Comparison of ENCODE assay signal across 8 cellular contexts in the genomic region with DNA sequence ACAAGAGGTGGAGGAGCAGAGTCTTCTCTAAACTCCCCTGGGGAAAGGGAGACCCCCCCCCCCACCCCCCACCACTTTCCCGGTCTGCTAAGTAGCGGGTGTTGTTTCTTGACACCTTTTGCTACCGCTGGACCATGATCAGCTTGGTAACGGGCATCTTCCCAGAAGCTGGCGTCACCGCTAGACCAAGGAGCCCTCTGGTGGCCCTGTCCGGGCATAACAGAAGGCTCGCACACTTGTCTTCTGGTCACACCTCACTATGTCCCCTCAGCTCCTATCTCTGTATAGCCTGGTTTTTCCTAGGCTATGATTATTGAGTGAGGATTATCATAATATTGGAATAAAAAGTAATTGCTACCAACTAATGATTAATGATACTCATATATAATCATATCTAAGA. TPM values are rescaled to one million over a fixed set of nuclear protein-coding genes. Genes with fewer than 3 reads are reported as not detected.
DNase-seq lines count a peak whose midpoint lies in the region; ATAC-seq, FAIRE-seq and TF ChIP-seq lines count a peak whose summit lies in the region.
"Not testable (repeated sequence)": the region's sequence is repeated elsewhere in the genome, so short reads cannot be mapped to it uniquely, and the experiment has no call there.

No MANE protein-coding gene starts in this region.

- not testable (repeated sequence) for H3K27me3 ChIP-seq in hepatocyte, pancreas

- 36% methylated on average over 7 of the region's 8 CpGs for WGBS in hepatocyte (ENCODE audit: low lambda C conversion rate, missing lambda C conversion rate)
- WGBS in pancreas, 2 donors, result 3 to 11% methylated on average over 8 of the region's 8 CpGs

- not testable (repeated sequence) for H3K27ac Mint-ChIP-seq in T-cell

- not testable (repeated sequence) for FAIRE-seq in pancreas (lab: Jason Lieb, UNC)

- H3K4me1 Mint-ChIP-seq in T-cell, result peaks cover 0 to 10% (median 0%) of the 10 kb centered on the region in 3 donors

- intact Hi-C loops in pancreas (cut with DNase I), result not testable (repeated sequence)

- not testable (repeated sequence) for H3K36me3 Mint-ChIP-seq in T-cell

- not testable (repeated sequence) for H3K27ac ChIP-seq in 22Rv1; HEK293 (ENCODE audit: extremely low read depth, low read depth, low read length); hepatocyte; pancreas

- ATAC-seq in T-cell (replicated peaks in 1 of 4); pancreas: not testable (repeated sequence)

- not testable (repeated sequence) for H3K4me1 ChIP-seq in HEK293 (ENCODE audit: control insufficient read depth, insufficient read depth, low read length); hepatocyte (ENCODE audit: insufficient read depth); pancreas

- POLR2A ChIA-PET in HEK293 (lab: Yijun Ruan, JAX); T-cell (lab: Charles Lee): not testable (repeated sequence)

- H3K4me3 Mint-ChIP-seq in T-cell, result not testable (repeated sequence)

- H3K79me2 ChIP-seq in hepatocyte, result not testable (repeated sequence)

- not testable (repeated sequence) for H2AFZ ChIP-seq in hepatocyte

- H3K4me2 ChIP-seq in hepatocyte, result not testable (repeated sequence)

- H3K36me3 ChIP-seq in HEK293 (ENCODE audit: control insufficient read depth in 2 of 2, insufficient read depth in 1 of 2, low read length in 2 of 2); hepatocyte (replicated peaks; ENCODE audit: insufficient read depth, low read depth); pancreas: not testable (repeated sequence)

- TF ChIP-seq CTCF in 22Rv1 (IDR thresholded peaks at IDR 0.05) (peak; percentile 55), hepatocyte (IDR thresholded peaks at IDR 0.05; ENCODE audit: poor library complexity) (peak; percentile 13), pancreas (IDR thresholded peaks at IDR 0.05) (peak in 3 of 4 donors; percentile 15 to 27 (median 16))
- not testable (repeated sequence) for TF ChIP-seq CTCF in HEK293 (tag by site-specific recombination; IDR thresholded peaks at IDR 0.05)

- not testable (repeated sequence) for H4K20me1 ChIP-seq in hepatocyte (ENCODE audit: insufficient read depth, poor library complexity, severe bottlenecking)

- CTCF ChIA-PET in HEK293 (lab: Yijun Ruan, JAX), result not testable (repeated sequence)
- CTCF ChIA-PET in T-cell (lab: Charles Lee), result interaction anchor here (0.5 to 0.6 kb wide), 2 partner anchors 970 to 1598 kb away, joined by 3 read pairs; no protein-coding TSS in a partner anchor

- H3K9me2 ChIP-seq in hepatocyte (replicated peaks; ENCODE audit: insufficient read depth), result not testable (repeated sequence)

- H3K27me3 Mint-ChIP-seq in T-cell, result not testable (repeated sequence)

- not testable (repeated sequence) for H3K9me3 Mint-ChIP-seq in T-cell

- DNase-seq in T-cell (peak in 22 of 34 experiments; percentile 1 to 42 (median 11)), activated T-cell treated with anti-CD3 and anti-CD28 coated beads for 48 hours (ENCODE audit: low read depth) (peak; percentile 12), cerebellar cortex (ENCODE audit: low spot score) (peak; percentile 13), pancreas (peak; percentile 15 to 70 (median 47))
- not testable (repeated sequence) for DNase-seq in hepatocyte (ENCODE audit: low spot score)
- DNase-seq in stimulated activated CD8-positive, alpha-beta memory T cell treated with anti-CD3 and anti-CD28 coated beads, Interleukin-4, amount 100 ng/mL, for 24 hours (ENCODE audit: low read depth), result peak; percentile 14

- not testable (repeated sequence) for H3K9me3 ChIP-seq in HEK293 (ENCODE audit: control insufficient read depth, insufficient read depth, low read depth, low read length); hepatocyte (ENCODE audit: low read depth); pancreas

- not testable (repeated sequence) for H3K4me3 ChIP-seq in HEK293 (ENCODE audit: low read depth, low read length); hepatocyte; pancreas

TF ChIP-seq in HEK293, 187 proteins besides CTCF, POLR2A, EP300 and RAD21:
- 0 out of 2 replicates have a peak, but pooled peaks have one; percentile 4 for TF ChIP-seq ZNF654 (tag by site-specific recombination; IDR thresholded peaks at IDR 0.05; ENCODE audit: low read depth)

RNA-seq across cellular contexts. Expression of gene ZNF43, which starts 54.1 kb away (rescaled TPM):
- total RNA-seq in T-cell (10 to 100 TPM; 22.3 to 31.5 (median 25.0) TPM), hepatocyte (13.7 and 18.1 TPM in 2 replicates), pancreas (10 to 100 TPM in 1 of 6 donors, 1 to 10 TPM in 5; 5.6 to 13.3 (median 6.9) TPM)
- polyA plus RNA-seq in hepatocyte (7.9 and 9.8 TPM in 2 replicates), pancreas (1 to 10 TPM; 3.6 to 3.7 TPM)
